In the genomic region with DNA sequence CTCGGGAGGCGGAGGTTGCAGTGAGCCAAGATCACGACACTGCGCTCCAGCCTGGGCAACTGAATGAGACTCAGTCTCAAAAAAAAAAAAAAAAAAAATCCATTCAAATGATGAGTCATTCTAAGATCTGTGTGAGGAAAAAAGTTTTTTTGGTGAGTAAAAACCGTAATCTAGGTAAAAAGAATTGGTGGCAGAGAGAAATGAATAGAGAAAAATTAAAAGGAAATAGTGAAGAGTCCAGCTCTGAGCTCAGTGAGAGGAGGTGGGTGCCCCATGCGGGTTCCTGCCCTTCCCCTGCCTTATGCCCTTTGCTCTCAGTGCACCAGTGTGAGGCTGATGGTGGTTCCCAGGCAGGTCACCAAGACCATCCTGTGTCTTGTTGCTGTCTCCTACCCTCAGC, we compare ENCODE assay signal across 20 cellular contexts. TPM values are rescaled to one million over a fixed set of nuclear protein-coding genes. Genes with fewer than 3 reads are reported as not detected.
DNase-seq lines count a peak whose midpoint lies in the region; ATAC-seq, FAIRE-seq and TF ChIP-seq lines count a peak whose summit lies in the region.
"Had no signal": no experiment of that assay in that cellular context is flagged by ENCODE, and none has a peak within 500 bp of the region (broad histone marks: within the 10 kb centered on the region; RNA-seq: fewer than 3 reads in every experiment).

No MANE protein-coding gene starts in this region.

- no peak overlapping the region for H3K4me3 Mint-ChIP-seq in activated T-helper 1 cell treated with anti-CD3 and anti-CD28 coated beads, Interleukin-12 subunit alpha, Interleukin-12 subunit beta, Interleukin-2, Interleukin-4 antibody, amounts not matched to agents 30 ng/mL and 10 ng/mL and 1 ng/mL, durations not matched to agents 14 hours and 24 hours and 36 hours

- DNase-seq in activated CD8-positive, alpha-beta memory T cell treated with anti-CD3 and anti-CD28 coated beads, Interleukin-2, amount 50 U/mL, for 48 hours, result peak; percentile 67
- DNase-seq in activated CD8-positive, alpha-beta memory T cell treated with anti-CD3 and anti-CD28 coated beads, Interleukin-2, amount 50 U/mL, for 4 hours, result no peak
- no peak for DNase-seq in activated T-helper 1 cell treated with anti-CD3 and anti-CD28 coated beads, Interleukin-12 subunit alpha, Interleukin-12 subunit beta, Interleukin-2, Interleukin-4 antibody, amounts not matched to agents 30 ng/mL and 10 ng/mL and 1 ng/mL, durations not matched to agents 14 hours and 24 hours and 36 hours (ENCODE audit: low spot score)
- DNase-seq in stimulated activated CD8-positive, alpha-beta memory T cell treated with anti-CD3 and anti-CD28 coated beads, Interleukin-4, amount 100 ng/mL, for 48 hours, result peak; percentile 52
- DNase-seq in lower lobe of right lung (no peak), GM12891 (ENCODE audit: insufficient read length, low spot score) (no peak)
- DNase-seq: activated effector memory CD4-positive, alpha-beta T cell treated with Interleukin-2 at 50 U/mL for 16 hours; anterior cingulate cortex; dorsolateral prefrontal cortex; NCI-H1417; NCI-H2171; NCI-H526; psoas muscle; T-helper 9 cell; thyroid gland had no signal

- H3K27ac ChIP-seq in lower lobe of right lung, result no peak overlapping the region
- H3K27ac ChIP-seq: dorsolateral prefrontal cortex, neutrophil, psoas muscle, thyroid gland had no signal

- H3K27me3 ChIP-seq in lower lobe of right lung (ENCODE audit: low read depth), result no peaks in the 10 kb centered on the region
- H3K27me3 ChIP-seq: dorsolateral prefrontal cortex, neutrophil, thyroid gland had no signal

- H3K9me3 ChIP-seq in lower lobe of right lung, result no peaks in the 10 kb centered on the region
- H3K9me3 ChIP-seq: neutrophil, psoas muscle, thyroid gland had no signal

- H3K27ac Mint-ChIP-seq in activated T-helper 1 cell treated with anti-CD3 and anti-CD28 coated beads, Interleukin-12 subunit alpha, Interleukin-12 subunit beta, Interleukin-2, Interleukin-4 antibody, amounts not matched to agents 30 ng/mL and 10 ng/mL and 1 ng/mL, durations not matched to agents 14 hours and 24 hours and 36 hours, result peak overlapping the region; percentile 53

- H3K9me3 Mint-ChIP-seq in activated T-helper 1 cell treated with anti-CD3 and anti-CD28 coated beads, Interleukin-12 subunit alpha, Interleukin-12 subunit beta, Interleukin-2, Interleukin-4 antibody, amounts not matched to agents 30 ng/mL and 10 ng/mL and 1 ng/mL, durations not matched to agents 14 hours and 24 hours and 36 hours, result peaks cover 6% of the 10 kb centered on the region

- intact Hi-C loops in activated T-helper 1 cell treated with anti-CD3 and anti-CD28 coated beads, Interleukin-12 subunit alpha, Interleukin-12 subunit beta, Interleukin-2, Interleukin-4 antibody, amounts not matched to agents 30 ng/mL and 10 ng/mL and 1 ng/mL, durations not matched to agents 14 hours and 24 hours and 36 hours (cut with micrococcal nuclease), result loop anchor here (1.0 to 2.0 kb wide), 3 partner anchors 19 to 25 kb away; a partner anchor contains a TSS
- intact Hi-C loops in lower lobe of right lung (cut with DNase I), result no loop called here

- H3K27me3 Mint-ChIP-seq in activated T-helper 1 cell treated with anti-CD3 and anti-CD28 coated beads, Interleukin-12 subunit alpha, Interleukin-12 subunit beta, Interleukin-2, Interleukin-4 antibody, amounts not matched to agents 30 ng/mL and 10 ng/mL and 1 ng/mL, durations not matched to agents 14 hours and 24 hours and 36 hours (ENCODE audit: insufficient read depth), result no peaks in the 10 kb centered on the region

- no peaks in the 10 kb centered on the region for H3K36me3 ChIP-seq in lower lobe of right lung
- H3K36me3 ChIP-seq: neutrophil, thyroid gland had no signal

- H3K4me1 ChIP-seq in lower lobe of right lung, result no peaks in the 10 kb centered on the region
- H3K4me1 ChIP-seq: psoas muscle, thyroid gland had no signal

- FAIRE-seq in GM12891 (lab: Jason Lieb, UNC), result no peak
- FAIRE-seq: frontal cortex, keratinocyte had no signal

- peaks cover 13% of the 10 kb centered on the region for H3K4me1 Mint-ChIP-seq in activated T-helper 1 cell treated with anti-CD3 and anti-CD28 coated beads, Interleukin-12 subunit alpha, Interleukin-12 subunit beta, Interleukin-2, Interleukin-4 antibody, amounts not matched to agents 30 ng/mL and 10 ng/mL and 1 ng/mL, durations not matched to agents 14 hours and 24 hours and 36 hours (ENCODE audit: low read depth)

- H3K36me3 Mint-ChIP-seq in activated T-helper 1 cell treated with anti-CD3 and anti-CD28 coated beads, Interleukin-12 subunit alpha, Interleukin-12 subunit beta, Interleukin-2, Interleukin-4 antibody, amounts not matched to agents 30 ng/mL and 10 ng/mL and 1 ng/mL, durations not matched to agents 14 hours and 24 hours and 36 hours (ENCODE audit: low read depth), result peaks cover 17% of the 10 kb centered on the region

- peak; percentile 61 for ATAC-seq in GM19463 (IDR thresholded peaks at IDR 0.05; ENCODE audit: unreplicated experiment)
- ATAC-seq in lower lobe of right lung, result no peak
- ATAC-seq in GM19324 (IDR thresholded peaks at IDR 0.05; ENCODE audit: low FRiP score, unreplicated experiment), result no peak
- ATAC-seq: psoas muscle had no signal

- TF ChIP-seq CTCF in lower lobe of right lung (IDR thresholded peaks at IDR 0.05), result no peak

- TF ChIP-seq POLR2A in GM12891 (IDR thresholded peaks at IDR 0.05; ENCODE audit: low read depth, low read length), result no peak

- H3K4me3 ChIP-seq in lower lobe of right lung, result no peak overlapping the region
- H3K4me3 ChIP-seq: dorsolateral prefrontal cortex, psoas muscle, thyroid gland had no signal

TF ChIP-seq in GM12891, 5 proteins besides CTCF, POLR2A, EP300 and RAD21:
- TF ChIP-seq SPI1 (IDR thresholded peaks at IDR 0.05; ENCODE audit: low read depth, low read length) (no peak), PAX5 (IDR thresholded peaks at IDR 0.05; ENCODE audit: insufficient read depth, low read length, severe bottlenecking) (no peak), TAF1 (IDR thresholded peaks at IDR 0.05; ENCODE audit: low read depth, low read length) (no peak), POLR2AphosphoS5 (IDR thresholded peaks at IDR 0.05; ENCODE audit: low read depth, low read length) (no peak), POU2F2 (IDR thresholded peaks at IDR 0.05; ENCODE audit: low read depth, low read length) (no peak)

RNA-seq across cellular contexts. Expression of a gene that starts 20.9 kb away (rescaled TPM):
- 16.4 and 16.8 TPM in 2 replicates for total RNA-seq in activated T-helper 1 cell treated with anti-CD3 and anti-CD28 coated beads, Interleukin-12 subunit alpha, Interleukin-12 subunit beta, Interleukin-2, Interleukin-4 antibody, amounts not matched to agents 30 ng/mL and 10 ng/mL and 1 ng/mL, durations not matched to agents 14 hours and 24 hours and 36 hours
- total RNA-seq in lower lobe of right lung, result 6.5 TPM
- polyA plus RNA-seq in GM12891 (2012; ENCODE audit: low read depth, missing spikeins), result 0.40 TPM

Comparison
In these comparisons a context has a peak if more than half of its experiments do, and no peak if none do; other contexts are left out.
1. DNase-seq: peak in activated CD8-positive, alpha-beta memory T cell treated with anti-CD3 and anti-CD28 coated beads, Interleukin-2, amount 50 U/mL, for 48 hours (single experiment) and stimulated activated CD8-positive, alpha-beta memory T cell treated with anti-CD3 and anti-CD28 coated beads, Interleukin-4, amount 100 ng/mL, for 48 hours (single experiment); none in activated CD8-positive, alpha-beta memory T cell treated with anti-CD3 and anti-CD28 coated beads, Interleukin-2, amount 50 U/mL, for 4 hours (single experiment), activated T-helper 1 cell treated with anti-CD3 and anti-CD28 coated beads, Interleukin-12 subunit alpha, Interleukin-12 subunit beta, Interleukin-2, Interleukin-4 antibody, amounts not matched to agents 30 ng/mL and 10 ng/mL and 1 ng/mL, durations not matched to agents 14 hours and 24 hours and 36 hours (single experiment), lower lobe of right lung (single experiment) and GM12891 (single experiment).